25 cellular contexts compared by ENCODE assay signal in the genomic region with DNA sequence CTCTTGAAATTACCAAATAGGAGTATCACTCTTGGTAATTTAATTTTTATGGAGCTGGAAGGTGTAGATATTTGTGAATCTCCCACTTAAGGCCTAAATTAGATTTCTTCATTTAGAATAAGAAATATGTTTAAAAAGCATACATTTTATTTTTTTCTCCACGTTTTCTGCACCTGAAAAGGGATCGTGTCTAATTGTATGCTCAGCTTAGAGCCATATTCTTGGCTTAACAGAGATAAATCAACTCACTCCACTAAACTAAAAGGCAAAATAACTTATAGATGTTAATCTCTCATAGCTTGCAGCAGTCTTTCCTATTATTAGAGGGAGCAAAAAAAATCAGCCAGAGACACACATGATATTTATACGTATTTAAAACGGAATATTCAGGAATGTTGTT.
"Had no signal": no experiment of that assay in that cellular context is flagged by ENCODE, and none has a peak within 500 bp of the region (broad histone marks: within the 10 kb centered on the region; RNA-seq: fewer than 3 reads in every experiment).

No MANE protein-coding gene starts in this region.

- H3K4me3 ChIP-seq: gastrocnemius medialis, lung, mucosa of descending colon, neural progenitor cell, smooth muscle cell, suprapubic skin, tibial nerve, upper lobe of left lung had no signal

- H3K36me3 ChIP-seq: gastrocnemius medialis, neural progenitor cell, suprapubic skin, tibial nerve, upper lobe of left lung had no signal

- ATAC-seq: esophagus mucosa; gastrocnemius medialis; left ventricle myocardium superior; mucosa of descending colon; natural killer cell treated with Interleukin-12 subunit alpha and Interleukin-12 subunit beta and Interleukin-15 and Interleukin-18, amount 100 ng/mL, for 72 hours; sciatic nerve; stimulated activated naive CD8-positive, alpha-beta T cell treated with anti-CD3 and anti-CD28 coated beads, Interleukin-15, amount 100 ng/mL, for 72 hours had no signal

- H3K27ac ChIP-seq: epithelial cell of prostate, gastrocnemius medialis, neural progenitor cell, parathyroid adenoma, suprapubic skin, tibial nerve, upper lobe of left lung had no signal

- DNase-seq: cortex of kidney; effector CD4-positive, alpha-beta T cell; endodermal cell; foreskin fibroblast; gastrocnemius medialis; left ventricle myocardium superior; mucosa of descending colon; naive B cell; stimulated activated CD4-positive, alpha-beta T cell treated with anti-CD3 and anti-CD28 coated beads, Interleukin-12 subunit alpha, Interleukin-12 subunit beta, amount 100 ng/mL, for 4 hours; stimulated activated CD4-positive, alpha-beta T cell treated with anti-CD3 and anti-CD28 coated beads, Interleukin-1b, Interleukin-23, amount 100 ng/mL, for 48 hours; stimulated activated CD4-positive, alpha-beta T cell treated with anti-CD3 and anti-CD28 coated beads, Interleukin-4, amount 100 ng/mL, for 1 hour; stimulated activated CD8-positive, alpha-beta memory T cell treated with anti-CD3 and anti-CD28 coated beads, Interleukin-4, amount 100 ng/mL, for 48 hours; stimulated activated naive CD4-positive, alpha-beta T cell; stimulated activated naive CD8-positive, alpha-beta T cell treated with anti-CD3 and anti-CD28 coated beads, Interleukin-15, amount 100 ng/mL, for 72 hours; upper lobe of left lung had no signal

- H3K4me1 ChIP-seq: gastrocnemius medialis, neural progenitor cell, parathyroid adenoma, suprapubic skin, upper lobe of left lung had no signal

- H3K27me3 ChIP-seq: gastrocnemius medialis, neural progenitor cell, suprapubic skin, tibial nerve, upper lobe of left lung had no signal

- H3K9me3 ChIP-seq: gastrocnemius medialis, mucosa of descending colon, suprapubic skin, tibial nerve, upper lobe of left lung had no signal
